11 cellular contexts compared by ENCODE assay signal in genomic region chr14:101813171-101813759, GRCh38. TPM values are rescaled to one million over a fixed set of nuclear protein-coding genes. Genes with fewer than 3 reads are reported as not detected.
DNase-seq lines count a peak whose midpoint lies in the region; ATAC-seq and TF ChIP-seq lines count a peak whose summit lies in the region.
"Had no signal": no experiment of that assay in that cellular context is flagged by ENCODE, and none has a peak within 500 bp of the region (broad histone marks: within the 10 kb centered on the region; RNA-seq: fewer than 3 reads in every experiment).

No MANE protein-coding gene starts in this region.

- TF ChIP-seq CTCF in spleen (IDR thresholded peaks at IDR 0.05 in 8 of 11, conservative IDR thresholded peaks at IDR 0.05 in 3 of 11) = no peak
- no peak for TF ChIP-seq CTCF in omental fat pad (IDR thresholded peaks at IDR 0.05)
- TF ChIP-seq CTCF in lower leg skin (IDR thresholded peaks at IDR 0.05) = no peak

- no peaks in the 10 kb centered on the region for H3K9me3 ChIP-seq in spleen

- H3K4me3 Mint-ChIP-seq in IgD-negative memory B cell = peak overlapping the region in 2 of 4 donors; percentile 71 to 84
- peak overlapping the region; percentile 83 for H3K4me3 Mint-ChIP-seq in activated T-helper 1 cell treated with anti-CD3 and anti-CD28 coated beads, Interleukin-12 subunit alpha, Interleukin-12 subunit beta, Interleukin-2, Interleukin-4 antibody, amounts not matched to agents 30 ng/mL and 10 ng/mL and 1 ng/mL, durations not matched to agents 14 hours and 24 hours and 36 hours

- H3K4me1 Mint-ChIP-seq in IgD-negative memory B cell = peaks cover 49 to 54% (median 52%) of the 10 kb centered on the region in 3 donors
- H3K4me1 Mint-ChIP-seq in activated T-helper 1 cell treated with anti-CD3 and anti-CD28 coated beads, Interleukin-12 subunit alpha, Interleukin-12 subunit beta, Interleukin-2, Interleukin-4 antibody, amounts not matched to agents 30 ng/mL and 10 ng/mL and 1 ng/mL, durations not matched to agents 14 hours and 24 hours and 36 hours (ENCODE audit: low read depth) = peaks cover 83% of the 10 kb centered on the region

- ATAC-seq in left ventricle myocardium superior (peak; percentile 36), GM18868 (IDR thresholded peaks at IDR 0.05; ENCODE audit: unreplicated experiment) (no peak), omental fat pad (ENCODE audit: low FRiP score) (no peak)

- no peaks in the 10 kb centered on the region for H3K27me3 ChIP-seq in spleen (replicated peaks in 1 of 7)

- H3K36me3 Mint-ChIP-seq in IgD-negative memory B cell = peaks cover 6% of the 10 kb centered on the region
- H3K36me3 Mint-ChIP-seq in activated T-helper 1 cell treated with anti-CD3 and anti-CD28 coated beads, Interleukin-12 subunit alpha, Interleukin-12 subunit beta, Interleukin-2, Interleukin-4 antibody, amounts not matched to agents 30 ng/mL and 10 ng/mL and 1 ng/mL, durations not matched to agents 14 hours and 24 hours and 36 hours (ENCODE audit: low read depth) = peaks cover 31% of the 10 kb centered on the region

- no peak for DNase-seq in activated T-helper 1 cell treated with anti-CD3 and anti-CD28 coated beads, Interleukin-12 subunit alpha, Interleukin-12 subunit beta, Interleukin-2, Interleukin-4 antibody, amounts not matched to agents 30 ng/mL and 10 ng/mL and 1 ng/mL, durations not matched to agents 14 hours and 24 hours and 36 hours (ENCODE audit: low spot score)
- DNase-seq in left ventricle myocardium superior (peak; percentile 76), spleen (no peak), omental fat pad (ENCODE audit: low spot score) (no peak), lower leg skin (ENCODE audit: low spot score in 2 of 2) (no peak), DMS 273 treated with DMSO at 0.1 percent for 48 hours (lab: John Stamatoyannopoulos, UW) (no peak)
- DNase-seq: anterior cingulate cortex, NCI-H345, T1000 had no signal

- H3K9me3 Mint-ChIP-seq in IgD-negative memory B cell = no peaks in the 10 kb centered on the region
- no peaks in the 10 kb centered on the region for H3K9me3 Mint-ChIP-seq in activated T-helper 1 cell treated with anti-CD3 and anti-CD28 coated beads, Interleukin-12 subunit alpha, Interleukin-12 subunit beta, Interleukin-2, Interleukin-4 antibody, amounts not matched to agents 30 ng/mL and 10 ng/mL and 1 ng/mL, durations not matched to agents 14 hours and 24 hours and 36 hours

- H3K27ac ChIP-seq in spleen = peak overlapping the region; percentile 37 to 100 (median 98)

- no peaks in the 10 kb centered on the region for H3K27me3 Mint-ChIP-seq in IgD-negative memory B cell
- no peaks in the 10 kb centered on the region for H3K27me3 Mint-ChIP-seq in activated T-helper 1 cell treated with anti-CD3 and anti-CD28 coated beads, Interleukin-12 subunit alpha, Interleukin-12 subunit beta, Interleukin-2, Interleukin-4 antibody, amounts not matched to agents 30 ng/mL and 10 ng/mL and 1 ng/mL, durations not matched to agents 14 hours and 24 hours and 36 hours (ENCODE audit: insufficient read depth)

- intact Hi-C loops in activated T-helper 1 cell treated with anti-CD3 and anti-CD28 coated beads, Interleukin-12 subunit alpha, Interleukin-12 subunit beta, Interleukin-2, Interleukin-4 antibody, amounts not matched to agents 30 ng/mL and 10 ng/mL and 1 ng/mL, durations not matched to agents 14 hours and 24 hours and 36 hours (cut with micrococcal nuclease) = loop anchor here (5.0 to 10.0 kb wide), 3 partner anchors 549 to 1438 kb away; partner anchors contain the start of genes CINP, TECPR2 and WDR25
- intact Hi-C loops in left ventricle myocardium superior (cut with micrococcal nuclease) = no loop called here
- intact Hi-C loops in spleen (cut with DNase I; ENCODE audit: low total_unique reads) = no loop called here
- intact Hi-C loops in lower leg skin (cut with DNase I; ENCODE audit: low total_unique reads) = no loop called here

- 56 to 82% (median 76%) methylated on average over 7 of the region's 7 CpGs for WGBS in spleen, 5 donors
- WGBS in lower leg skin, 2 donors = 45 to 54% methylated on average over 7 of the region's 7 CpGs

- H3K27ac Mint-ChIP-seq in IgD-negative memory B cell = peak overlapping the region; percentile 39 to 78 (median 42)
- H3K27ac Mint-ChIP-seq in activated T-helper 1 cell treated with anti-CD3 and anti-CD28 coated beads, Interleukin-12 subunit alpha, Interleukin-12 subunit beta, Interleukin-2, Interleukin-4 antibody, amounts not matched to agents 30 ng/mL and 10 ng/mL and 1 ng/mL, durations not matched to agents 14 hours and 24 hours and 36 hours = peak overlapping the region; percentile 96

- peaks cover 0 to 42% (median 5%) of the 10 kb centered on the region in 6 donors for H3K36me3 ChIP-seq in spleen

- TF ChIP-seq POLR2A in spleen (IDR thresholded peaks at IDR 0.05) = no peak
- no peak for TF ChIP-seq POLR2A in lower leg skin (IDR thresholded peaks at IDR 0.05)

- H3K4me3 ChIP-seq in spleen = peak overlapping the region in 1 of 8 donors; percentile 80
- H3K4me3 ChIP-seq in lower leg skin (ENCODE audit: low read depth, poor library complexity, severe bottlenecking) = no peak overlapping the region

- peaks cover 44 to 91% (median 81%) of the 10 kb centered on the region in 6 donors for H3K4me1 ChIP-seq in spleen

RNA-seq across cellular contexts. Expression of gene PPP2R5C, which starts 51.8 kb away (rescaled TPM):
- polyA plus RNA-seq in IgD-negative memory B cell (106 TPM), spleen (10 to 100 TPM; 80.8 to 95.3 (median 84.4) TPM)
- total RNA-seq in activated T-helper 1 cell treated with anti-CD3 and anti-CD28 coated beads, Interleukin-12 subunit alpha, Interleukin-12 subunit beta, Interleukin-2, Interleukin-4 antibody, amounts not matched to agents 30 ng/mL and 10 ng/mL and 1 ng/mL, durations not matched to agents 14 hours and 24 hours and 36 hours = 157 and 166 TPM in 2 replicates
- total RNA-seq in left ventricle myocardium superior (211 TPM), spleen (100 to 1,000 TPM; 193 to 322 (median 219) TPM), omental fat pad (10 to 100 TPM; 73.7 to 90.5 (median 87.6) TPM), lower leg skin (10 to 100 TPM; 74.6 to 89.9 (median 80.3) TPM)
